8 cellular contexts compared by ENCODE assay signal in the genomic region with DNA sequence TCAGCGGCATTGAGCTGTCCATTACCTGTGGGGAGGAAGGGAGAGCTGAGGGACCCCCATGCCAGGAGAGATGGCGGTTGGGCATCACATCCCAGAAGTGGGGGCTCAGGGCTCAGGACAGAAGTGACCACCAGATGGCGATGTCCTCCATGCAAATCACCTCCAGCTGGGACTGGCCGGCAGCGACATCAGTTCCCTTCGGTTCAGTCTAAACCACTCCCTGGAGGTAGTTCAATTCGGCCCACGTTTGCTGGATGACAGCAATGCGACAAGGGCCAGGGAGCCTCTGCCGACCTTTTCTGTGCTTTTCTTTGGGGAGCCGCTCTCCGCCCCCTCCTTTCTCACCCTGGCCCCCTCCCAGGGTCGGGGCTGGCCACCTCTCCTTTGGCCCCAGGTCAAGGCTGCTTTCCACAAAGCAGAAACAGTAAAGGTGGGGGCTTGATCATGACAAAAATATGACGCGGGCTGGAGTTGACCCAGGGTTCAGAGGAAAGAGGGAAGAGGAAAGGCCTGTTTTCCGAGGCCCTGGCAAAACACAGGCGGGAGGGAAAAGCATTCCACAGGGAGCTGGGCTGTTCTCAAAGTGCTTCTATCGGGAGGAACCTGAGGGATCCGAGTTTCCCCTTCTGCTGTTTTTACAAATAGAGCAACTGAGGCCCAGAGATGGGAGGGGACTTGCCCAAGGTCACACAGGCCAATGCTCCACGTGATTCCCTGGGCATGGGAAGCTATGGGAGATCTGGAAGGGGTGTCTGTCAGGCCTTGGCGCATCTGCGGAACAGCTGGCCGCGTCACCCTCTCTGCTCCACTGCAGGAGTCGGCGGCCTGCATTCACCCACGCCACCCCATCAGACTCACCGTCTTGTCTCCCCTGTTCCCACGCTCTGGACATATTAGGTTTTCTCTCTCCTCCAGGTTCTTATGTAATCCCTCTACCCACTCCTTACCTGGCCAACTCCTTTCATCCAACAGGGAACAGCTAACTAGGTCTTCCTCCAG. TPM values are rescaled to one million over a fixed set of nuclear protein-coding genes. Genes with fewer than 3 reads are reported as not detected.
DNase-seq lines count a peak whose midpoint lies in the region; ATAC-seq, FAIRE-seq and TF ChIP-seq lines count a peak whose summit lies in the region.

No MANE protein-coding gene starts in this region.

- H3K36me3 ChIP-seq in BJ (ENCODE audit: control insufficient read depth, insufficient read depth, low read length): no peaks in the 10 kb centered on the region

- H3K27me3 ChIP-seq in BJ (ENCODE audit: control insufficient read depth, insufficient read depth, low read length): no peaks in the 10 kb centered on the region

- no peak for ATAC-seq in GM19324 (IDR thresholded peaks at IDR 0.05; ENCODE audit: low FRiP score, unreplicated experiment)

- peak; percentile 84 for TF ChIP-seq CTCF in BJ (IDR thresholded peaks at IDR 0.05; ENCODE audit: insufficient read depth, low read depth, low read length)
- peak; percentile 86 for TF ChIP-seq CTCF in RWPE1 (conservative IDR thresholded peaks at IDR 0.05; ENCODE audit: low read depth)

- H3K27ac ChIP-seq in RWPE1: peak overlapping the region; percentile 8; the same call in 1 of the 2 replicates

- CTCF ChIA-PET in BJ (lab: Yijun Ruan, JAX) (interaction anchor here (0.6 to 13.8 kb wide), 43 partner anchors 8 to 520 kb away, joined by 3 to 266 read pairs (median 5); a partner anchor contains a TSS), RWPE1 (lab: Yijun Ruan, JAX) (interaction anchor here (0.7 to 2.0 kb wide), 12 partner anchors 25 to 611 kb away, joined by 3 to 12 read pairs (median 4); no protein-coding TSS in a partner anchor)

- H3K4me3 ChIP-seq in BJ (ENCODE audit: low read depth, low read length): no peak overlapping the region

- DNase-seq in BJ (ENCODE audit: low read depth) (no peak), HCEC 1CT (peak; percentile 47), RWPE1 (ENCODE audit: low spot score) (peak; percentile 76), frontal cortex (ENCODE audit: low spot score in 2 of 2) (peak; percentile 79 to 91), non-pigmented ciliary epithelial cell (ENCODE audit: low read depth) (peak; percentile 44), stromal cell of bone marrow (ENCODE audit: low read depth) (peak; percentile 65)
- DNase-seq in activated gamma-delta T cell treated with anti-CD3 and anti-CD28 coated beads, Interleukin-2, amount 50 U/mL, for 16 hours (ENCODE audit: low read depth): peak; percentile 27

- no peak for FAIRE-seq in frontal cortex (lab: Jason Lieb, UNC)

- POLR2A ChIA-PET in BJ (lab: Charles Lee) (interaction anchor here (1.3 kb wide), 1 partner anchor 272 kb away, joined by 3 read pairs; a partner anchor contains a TSS), RWPE1 (lab: Yijun Ruan, JAX; ENCODE audit: low non-redundant PET) (no interaction called here)

RNA-seq across cellular contexts. Expression of a gene that starts 54.7 kb away (rescaled TPM):
- 120 and 145 TPM in 2 replicates for polyA plus RNA-seq in BJ (2011; rRNA removed)
- 70.1 and 93.3 TPM in 2 replicates for polyA minus RNA-seq in BJ (2011; rRNA and poly(A)+ RNA removed)
- total RNA-seq in frontal cortex: 47.3 TPM
